21 cellular contexts compared by ENCODE assay signal in the genomic region with DNA sequence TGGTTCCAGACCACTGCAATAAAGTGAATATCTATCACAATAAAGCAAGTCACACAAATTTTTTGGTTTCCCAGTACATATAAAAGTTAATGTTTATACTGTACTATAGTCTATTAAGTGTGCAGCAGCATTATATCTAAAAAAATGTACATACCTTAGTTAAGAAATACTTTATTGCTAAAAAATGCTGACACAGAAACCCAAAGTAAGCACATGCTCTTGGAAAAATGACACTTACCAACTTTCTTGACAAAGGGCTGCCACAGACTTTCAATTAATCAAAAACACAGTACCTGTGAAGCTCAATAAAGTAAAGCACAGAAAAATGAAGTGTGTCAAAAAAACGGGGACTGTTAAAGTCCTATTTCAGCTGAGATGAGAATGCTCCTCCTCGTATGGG. TPM values are rescaled to one million over a fixed set of nuclear protein-coding genes. Genes with fewer than 3 reads are reported as not detected.
DNase-seq lines count a peak whose midpoint lies in the region; ATAC-seq, FAIRE-seq and TF ChIP-seq lines count a peak whose summit lies in the region.
"Had no signal": no experiment of that assay in that cellular context is flagged by ENCODE, and none has a peak within 500 bp of the region (broad histone marks: within the 10 kb centered on the region; RNA-seq: fewer than 3 reads in every experiment).

No MANE protein-coding gene starts in this region.

- H3K27me3 ChIP-seq in BLaER1: no peaks in the 10 kb centered on the region
- no peaks in the 10 kb centered on the region for H3K27me3 ChIP-seq in DOHH2 (ENCODE audit: control insufficient read depth, low read length)

- peak overlapping the region; percentile 16 for H3K4me2 ChIP-seq in BLaER1
- peak overlapping the region; percentile 36 for H3K4me2 ChIP-seq in DOHH2 (ENCODE audit: low read length)
- H3K4me2 ChIP-seq: A549 had no signal

- peaks cover 10% of the 10 kb centered on the region for H3K9me3 Mint-ChIP-seq in osteocyte (ENCODE audit: unreplicated experiment)
- H3K9me3 Mint-ChIP-seq: CD8-positive, alpha-beta memory T cell had no signal

- H3K9me3 ChIP-seq in BLaER1: peaks cover 4% of the 10 kb centered on the region; the same call in 1 of the 2 replicates
- no peaks in the 10 kb centered on the region for H3K9me3 ChIP-seq in DOHH2 (ENCODE audit: control insufficient read depth, insufficient read depth, low read length)
- H3K9me3 ChIP-seq: A549 had no signal

- ATAC-seq in GM21447 (IDR thresholded peaks at IDR 0.05; ENCODE audit: unreplicated experiment): no peak
- ATAC-seq: A549, HCT116 had no signal

- no peak overlapping the region for H3K9ac ChIP-seq in BLaER1

- DNase-seq in RCC 7860 (ENCODE audit: low spot score): no peak
- DNase-seq in osteocyte (ENCODE audit: extremely low spot score, unreplicated experiment): peak; percentile 13
- no peak for DNase-seq in activated CD8-positive, alpha-beta memory T cell treated with anti-CD3 and anti-CD28 coated beads for 24 hours
- no peak for DNase-seq in NCI-H1092 (lab: John Stamatoyannopoulos, UW)
- DNase-seq: 8988T; CD4-positive, alpha-beta T cell; CD8-positive, alpha-beta memory T cell; DMS 273 treated with DMSO at 0.1 percent for 48 hours; DMS79; GF-D8; H7 had no signal

- TF ChIP-seq CTCF in DOHH2 (IDR thresholded peaks at IDR 0.05; ENCODE audit: low read depth, low read length, poor library complexity, severe bottlenecking): no peak
- TF ChIP-seq CTCF in osteocyte (IDR thresholded peaks at IDR 0.05): no peak

- H3K79me2 ChIP-seq in DOHH2 (ENCODE audit: control insufficient read depth, low read length): peaks cover 90% of the 10 kb centered on the region

- H3K4me3 Mint-ChIP-seq in osteocyte (ENCODE audit: unreplicated experiment): no peak overlapping the region
- H3K4me3 Mint-ChIP-seq: CD14-positive monocyte; CD4-positive, alpha-beta T cell; CD8-positive, alpha-beta memory T cell had no signal

- H3K4me1 Mint-ChIP-seq in osteocyte (ENCODE audit: unreplicated experiment): no peaks in the 10 kb centered on the region

- no peak overlapping the region for H3K27ac ChIP-seq in BLaER1
- H3K27ac ChIP-seq in DOHH2 (ENCODE audit: low read depth, low read length): no peak overlapping the region
- H3K27ac ChIP-seq: A549 had no signal

- peaks cover 14% of the 10 kb centered on the region for H3K4me1 ChIP-seq in BLaER1
- H3K4me1 ChIP-seq in DOHH2 (ENCODE audit: control insufficient read depth, low read length): peaks cover 41% of the 10 kb centered on the region
- H3K4me1 ChIP-seq: A549 had no signal

- peaks cover 10% of the 10 kb centered on the region for H3K36me3 Mint-ChIP-seq in osteocyte (ENCODE audit: unreplicated experiment)

- H3K27me3 Mint-ChIP-seq in osteocyte (ENCODE audit: unreplicated experiment): no peaks in the 10 kb centered on the region
- H3K27me3 Mint-ChIP-seq: CD4-positive, alpha-beta T cell; CD8-positive, alpha-beta memory T cell had no signal

- H3K4me3 ChIP-seq in BLaER1: no peak overlapping the region
- H3K4me3 ChIP-seq in DOHH2 (ENCODE audit: low read length): no peak overlapping the region
- H3K4me3 ChIP-seq: A549 had no signal

- no peaks in the 10 kb centered on the region for H3K9me2 ChIP-seq in DOHH2 (replicated peaks; ENCODE audit: control insufficient read depth, low read length)

- no peak overlapping the region for H3K27ac Mint-ChIP-seq in osteocyte (ENCODE audit: unreplicated experiment)
- H3K27ac Mint-ChIP-seq: CD14-positive monocyte; CD4-positive, alpha-beta T cell had no signal

- peaks cover 62% of the 10 kb centered on the region for H4K20me1 ChIP-seq in BLaER1
- peaks cover 11% of the 10 kb centered on the region; the same call in 1 of the 2 replicates for H4K20me1 ChIP-seq in DOHH2 (ENCODE audit: control insufficient read depth, insufficient read depth, low read depth, low read length)

- H3K36me3 ChIP-seq in BLaER1 (peaks cover 17% of the 10 kb centered on the region), DOHH2 (ENCODE audit: control insufficient read depth, low read length) (peaks cover 5% of the 10 kb centered on the region; the same call in 1 of the 2 replicates)

- H3F3A ChIP-seq in DOHH2 (ENCODE audit: control insufficient read depth, insufficient read depth): no peaks in the 10 kb centered on the region

- peak; percentile 18 for FAIRE-seq in RCC 7860 (lab: Jason Lieb, UNC)
- FAIRE-seq: A549, GM18507, H1 had no signal

RNA-seq across cellular contexts. Expression of gene CABIN1, which starts 16.9 kb away (rescaled TPM):
- 53.4 and 55.6 TPM in 2 replicates for total RNA-seq in osteocyte
- total RNA-seq: G401 had no signal

RNA-seq across cellular contexts. Expression of gene GSTT4, which starts 22.7 kb away (rescaled TPM):
- not detected in 2 replicates for total RNA-seq in osteocyte
- total RNA-seq: CD4-positive, alpha-beta T cell; CD8-positive, alpha-beta memory T cell; Daoy; G401; H1; H7 had no signal

RNA-seq across cellular contexts. Expression of gene GSTT2, which starts 48.1 kb away (rescaled TPM):
- total RNA-seq in osteocyte: not detected in 2 replicates
- total RNA-seq: CD4-positive, alpha-beta T cell; CD8-positive, alpha-beta memory T cell; Daoy; G401; H7 had no signal

RNA-seq across cellular contexts. Expression of gene DDT, which starts 53.8 kb away (rescaled TPM):
- total RNA-seq in osteocyte: 108 and 113 TPM in 2 replicates
- total RNA-seq: G401 had no signal
